In the genomic region with DNA sequence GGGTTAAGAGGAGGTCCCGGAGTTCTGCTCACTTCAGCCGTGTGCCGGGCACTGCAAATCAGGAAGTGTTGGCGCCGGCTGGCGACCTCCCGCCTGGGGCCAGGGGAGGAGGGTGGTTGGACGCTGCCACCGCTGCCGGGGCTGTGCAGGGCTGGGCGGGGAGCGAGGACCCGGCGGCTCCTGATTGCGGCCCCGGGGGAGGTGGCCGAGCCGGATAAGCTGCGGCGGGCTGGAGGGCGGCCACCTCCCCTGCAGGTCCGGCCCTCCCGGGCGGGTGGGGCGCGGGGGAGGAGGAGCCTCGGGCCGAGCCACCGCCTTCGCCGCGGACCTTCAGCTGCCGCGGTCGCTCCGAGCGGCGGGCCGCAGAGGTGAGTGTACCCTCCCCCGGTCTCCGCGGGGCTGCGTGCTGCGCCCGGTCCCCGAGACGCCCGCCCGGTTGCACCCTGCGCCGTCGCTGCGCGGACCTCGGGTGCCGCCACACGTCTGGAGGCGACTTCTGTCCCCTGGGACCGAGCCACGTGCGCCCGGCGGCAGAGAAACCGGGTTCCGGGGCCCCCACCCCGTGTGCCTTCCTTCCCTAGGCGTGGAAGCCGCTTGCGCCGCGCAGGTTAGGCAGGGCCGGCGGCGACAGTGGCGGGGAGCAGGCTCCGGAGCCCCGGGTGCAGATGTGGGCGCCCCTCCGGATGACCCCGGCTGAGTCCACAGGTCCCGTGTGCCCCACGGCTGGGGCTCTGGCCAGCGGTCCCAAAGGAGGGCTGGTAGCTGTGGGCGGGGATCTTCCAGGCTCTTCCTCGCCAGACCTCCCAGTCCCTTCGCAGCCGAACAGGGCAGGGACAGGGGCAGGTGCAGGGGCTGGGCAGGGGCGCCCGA, we compare ENCODE assay signal across 8 cellular contexts.
DNase-seq lines count a peak whose midpoint lies in the region; ATAC-seq and TF ChIP-seq lines count a peak whose summit lies in the region.

A gene with protein sequence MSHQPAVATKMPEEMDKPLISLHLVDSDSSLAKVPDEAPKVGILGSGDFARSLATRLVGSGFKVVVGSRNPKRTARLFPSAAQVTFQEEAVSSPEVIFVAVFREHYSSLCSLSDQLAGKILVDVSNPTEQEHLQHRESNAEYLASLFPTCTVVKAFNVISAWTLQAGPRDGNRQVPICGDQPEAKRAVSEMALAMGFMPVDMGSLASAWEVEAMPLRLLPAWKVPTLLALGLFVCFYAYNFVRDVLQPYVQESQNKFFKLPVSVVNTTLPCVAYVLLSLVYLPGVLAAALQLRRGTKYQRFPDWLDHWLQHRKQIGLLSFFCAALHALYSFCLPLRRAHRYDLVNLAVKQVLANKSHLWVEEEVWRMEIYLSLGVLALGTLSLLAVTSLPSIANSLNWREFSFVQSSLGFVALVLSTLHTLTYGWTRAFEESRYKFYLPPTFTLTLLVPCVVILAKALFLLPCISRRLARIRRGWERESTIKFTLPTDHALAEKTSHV (plus strand): TSS at position 314 of the 870 bp plus-strand sequence. CDS start 7,179 bp downstream, outside the sequence.

- H3K4me3 ChIP-seq in brain microvascular endothelial cell (ENCODE audit: low read depth, low read length) (peak within 1 kb of the TSS; percentile 68), iPS-20b (ENCODE audit: low read length) (peak within 1 kb of the TSS; percentile 70), skeletal muscle cell (ENCODE audit: low read depth, low read length) (peak within 1 kb of the TSS; percentile 92)

- peaks cover 20% of the 10 kb centered on the region for H3K4me1 ChIP-seq in iPS-20b (ENCODE audit: insufficient read depth, low read length)

- ATAC-seq in HG03159 (IDR thresholded peaks at IDR 0.05; ENCODE audit: unreplicated experiment) = peak; percentile 62

- no peaks in the 10 kb centered on the region for H3K27me3 ChIP-seq in brain microvascular endothelial cell (replicated peaks)
- peaks cover 35% of the 10 kb centered on the region for H3K27me3 ChIP-seq in iPS-20b (ENCODE audit: insufficient read depth, low read length)

- no peak for TF ChIP-seq CTCF in brain microvascular endothelial cell (IDR thresholded peaks at IDR 0.05; ENCODE audit: low read depth, low read length, missing control alignments)

- in situ Hi-C loops in brain microvascular endothelial cell (cut with HindIII; ENCODE audit: low pct_ligation_motif_present, low sequenced_read_pairs) = no loop called here

- H3K36me3 ChIP-seq in brain microvascular endothelial cell (replicated peaks) (no peaks in the 10 kb centered on the region), iPS-20b (ENCODE audit: insufficient read depth, low read depth, low read length) (no peaks in the 10 kb centered on the region)

- peak; percentile 66 for DNase-seq in DMS53 treated with DMSO at 0.1 percent for 48 hours (lab: John Stamatoyannopoulos, UW; ENCODE audit: unreplicated experiment)
- DNase-seq in GM19240 (ENCODE audit: insufficient read length, low spot score) = peak; percentile 60
- DNase-seq in NCI-H82 treated with DMSO at 0.1 percent for 48 hours (lab: John Stamatoyannopoulos, UW; ENCODE audit: unreplicated experiment) = peak; percentile 45
- peak; percentile 14 for DNase-seq in brain microvascular endothelial cell
- no peak for DNase-seq in skeletal muscle cell (ENCODE audit: low read depth)
- no peak for DNase-seq in activated gamma-delta T cell treated with Interleukin-2 at 50 U/mL for 16 hours

- H3K27ac ChIP-seq in brain microvascular endothelial cell = no peak within 1 kb of the TSS
- no peak within 1 kb of the TSS for H3K27ac ChIP-seq in iPS-20b (ENCODE audit: low read length)

- peak within 1 kb of the TSS; percentile 69; the same call in 1 of the 2 replicates for H3K9ac ChIP-seq in iPS-20b (ENCODE audit: low read depth, low read length)

- H3K9me3 ChIP-seq in iPS-20b (ENCODE audit: insufficient read depth, low read depth, low read length) = no peaks in the 10 kb centered on the region

Comparison
In these comparisons a context has a peak if more than half of its experiments do, and no peak if none do; other contexts are left out.
1. DNase-seq: peak in DMS53 treated with DMSO at 0.1 percent for 48 hours (single experiment), GM19240 (single experiment), NCI-H82 treated with DMSO at 0.1 percent for 48 hours (single experiment) and brain microvascular endothelial cell (single experiment); none in skeletal muscle cell (single experiment) and activated gamma-delta T cell treated with Interleukin-2 at 50 U/mL for 16 hours (single experiment).
2. Peak in every context shown above with its lines, with median percentiles within 50 percentile points of each other: H3K4me3 ChIP-seq.